ENCODE assay signal across 8 cellular contexts in the genomic region with DNA sequence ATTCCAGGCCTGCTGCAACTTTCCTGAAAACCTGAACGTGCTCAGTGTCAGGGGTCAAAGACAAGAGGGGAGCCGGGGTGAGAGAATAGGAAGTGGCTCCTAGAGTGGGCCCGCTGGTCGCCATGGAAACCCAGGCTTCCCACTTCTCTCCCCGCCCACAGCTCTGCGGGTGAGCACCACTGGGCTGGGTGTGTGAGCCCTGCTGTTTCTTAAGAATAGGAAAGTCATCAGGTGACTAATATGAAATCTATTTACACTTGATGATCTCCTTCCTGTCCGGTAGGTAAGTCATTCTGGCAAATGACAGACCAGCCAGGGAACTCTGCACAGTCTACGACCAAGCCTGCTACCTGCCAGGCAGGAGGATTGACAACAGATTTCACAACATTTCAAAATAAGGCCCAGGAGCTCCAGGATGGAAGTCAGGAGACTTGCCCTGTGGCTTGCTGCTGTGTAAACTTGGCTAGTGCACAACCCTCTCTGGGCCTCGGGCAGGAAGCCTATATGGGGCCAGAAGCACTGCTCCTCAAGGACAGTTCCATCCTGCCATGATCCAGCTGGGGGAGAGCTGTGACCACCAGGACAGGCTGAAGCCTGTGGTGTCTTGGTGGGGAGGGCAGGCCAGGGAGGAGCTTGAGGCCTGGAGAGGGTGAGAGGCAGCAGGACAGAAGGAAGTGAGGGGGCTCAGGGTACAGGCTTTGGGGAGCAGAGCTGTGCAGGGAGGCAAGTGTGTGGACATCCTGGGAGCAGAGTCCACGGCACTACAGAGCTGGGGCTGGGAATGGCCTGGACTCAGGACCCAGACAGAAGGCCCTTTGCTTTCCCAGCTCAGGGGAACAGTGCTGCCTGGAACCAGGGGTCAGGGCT.
A peak's percentile ranks its signal among the peaks of the same experiment; 100 is the strongest.
DNase-seq lines count a peak whose midpoint lies in the region; ATAC-seq lines count a peak whose summit lies in the region.

No MANE protein-coding gene starts in this region.

- intact Hi-C loops in activated naive CD4-positive, alpha-beta T cell treated with anti-CD3 and anti-CD28 coated beads for 36 hours (cut with micrococcal nuclease): no loop called here

- no peaks in the 10 kb centered on the region for H3K36me3 Mint-ChIP-seq in activated naive CD4-positive, alpha-beta T cell treated with anti-CD3 and anti-CD28 coated beads for 36 hours (ENCODE audit: low read depth)
- no peaks in the 10 kb centered on the region for H3K36me3 Mint-ChIP-seq in activated naive CD4-positive, alpha-beta T cell treated with anti-CD3 and anti-CD28 coated beads, Interleukin-2, amount 10 ng/mL, durations not matched to agents 7 days and 5 days

- CTCF ChIA-PET in activated naive CD4-positive, alpha-beta T cell treated with anti-CD3 and anti-CD28 coated beads for 36 hours (lab: Charles Lee): no interaction called here
- CTCF ChIA-PET in activated naive CD4-positive, alpha-beta T cell treated with anti-CD3 and anti-CD28 coated beads, Interleukin-2, amount 10 ng/mL, durations not matched to agents 7 days and 5 days (lab: Charles Lee): interaction anchor here (1.1 to 1.4 kb wide), 3 partner anchors 9 to 95 kb away, joined by 3 to 5 read pairs (median 5); no protein-coding TSS in a partner anchor

- peak; percentile 47 for DNase-seq in activated naive CD4-positive, alpha-beta T cell treated with anti-CD3 and anti-CD28 coated beads for 36 hours
- DNase-seq in activated naive CD4-positive, alpha-beta T cell treated with anti-CD3 and anti-CD28 coated beads, Interleukin-2, amount 10 ng/mL, durations not matched to agents 7 days and 5 days: no peak
- DNase-seq in NCI-H748 (lab: John Stamatoyannopoulos, UW; ENCODE audit: unreplicated experiment) (peak; percentile 65), adipocyte (ENCODE audit: low read depth) (peak; percentile 68), iPS-NIHi7 (ENCODE audit: extremely low spot score) (peak; percentile 61), globus pallidus (ENCODE audit: low spot score) (no peak)
- peak; percentile 61 to 73 for DNase-seq in stimulated activated CD4-positive, alpha-beta T cell treated with anti-CD3 and anti-CD28 coated beads, Interleukin-4, amount 100 ng/mL, for 48 hours (ENCODE audit: low read depth in 2 of 2)

- H3K4me1 ChIP-seq in adipocyte (ENCODE audit: control insufficient read depth, insufficient read depth, low read length): peaks cover 21% of the 10 kb centered on the region

- no peak overlapping the region for H3K9ac ChIP-seq in adipocyte (ENCODE audit: low read length)

- no peaks in the 10 kb centered on the region for H3K9me3 Mint-ChIP-seq in activated naive CD4-positive, alpha-beta T cell treated with anti-CD3 and anti-CD28 coated beads for 36 hours
- no peaks in the 10 kb centered on the region for H3K9me3 Mint-ChIP-seq in activated naive CD4-positive, alpha-beta T cell treated with anti-CD3 and anti-CD28 coated beads, Interleukin-2, amount 10 ng/mL, durations not matched to agents 7 days and 5 days

- H3K27ac Mint-ChIP-seq in activated naive CD4-positive, alpha-beta T cell treated with anti-CD3 and anti-CD28 coated beads for 36 hours: no peak overlapping the region
- H3K27ac Mint-ChIP-seq in activated naive CD4-positive, alpha-beta T cell treated with anti-CD3 and anti-CD28 coated beads, Interleukin-2, amount 10 ng/mL, durations not matched to agents 7 days and 5 days: no peak overlapping the region

- H3K9me3 ChIP-seq in adipocyte (ENCODE audit: control insufficient read depth, low read length): no peaks in the 10 kb centered on the region

- no peak overlapping the region for H3K4me3 Mint-ChIP-seq in activated naive CD4-positive, alpha-beta T cell treated with anti-CD3 and anti-CD28 coated beads for 36 hours
- no peak overlapping the region for H3K4me3 Mint-ChIP-seq in activated naive CD4-positive, alpha-beta T cell treated with anti-CD3 and anti-CD28 coated beads, Interleukin-2, amount 10 ng/mL, durations not matched to agents 7 days and 5 days

- no peak overlapping the region for H3K4me3 ChIP-seq in adipocyte (ENCODE audit: low read length)

- no peaks in the 10 kb centered on the region for H3K36me3 ChIP-seq in adipocyte (ENCODE audit: control insufficient read depth, insufficient read depth, low read length, severe bottlenecking)

- peak; percentile 87 for ATAC-seq in HG02885 (IDR thresholded peaks at IDR 0.05; ENCODE audit: poor library complexity, unreplicated experiment)

- H3K4me1 Mint-ChIP-seq in activated naive CD4-positive, alpha-beta T cell treated with anti-CD3 and anti-CD28 coated beads for 36 hours (ENCODE audit: low read depth): peaks cover 8% of the 10 kb centered on the region
- H3K4me1 Mint-ChIP-seq in activated naive CD4-positive, alpha-beta T cell treated with anti-CD3 and anti-CD28 coated beads, Interleukin-2, amount 10 ng/mL, durations not matched to agents 7 days and 5 days: peaks cover 16% of the 10 kb centered on the region

- H3K27me3 Mint-ChIP-seq in activated naive CD4-positive, alpha-beta T cell treated with anti-CD3 and anti-CD28 coated beads for 36 hours (ENCODE audit: low read depth): no peaks in the 10 kb centered on the region
- peaks cover 15% of the 10 kb centered on the region for H3K27me3 Mint-ChIP-seq in activated naive CD4-positive, alpha-beta T cell treated with anti-CD3 and anti-CD28 coated beads, Interleukin-2, amount 10 ng/mL, durations not matched to agents 7 days and 5 days

- H3K27me3 ChIP-seq in adipocyte (replicated peaks; ENCODE audit: control insufficient read depth, insufficient read depth, low read length): no peaks in the 10 kb centered on the region

Comparison
In these comparisons a context has a peak if more than half of its experiments do, and no peak if none do; other contexts are left out.
1. DNase-seq: peak in activated naive CD4-positive, alpha-beta T cell treated with anti-CD3 and anti-CD28 coated beads for 36 hours (single experiment), NCI-H748 (single experiment), adipocyte (single experiment), iPS-NIHi7 (single experiment) and stimulated activated CD4-positive, alpha-beta T cell treated with anti-CD3 and anti-CD28 coated beads, Interleukin-4, amount 100 ng/mL, for 48 hours (2 of 2); none in activated naive CD4-positive, alpha-beta T cell treated with anti-CD3 and anti-CD28 coated beads, Interleukin-2, amount 10 ng/mL, durations not matched to agents 7 days and 5 days (single experiment) and globus pallidus (single experiment).